In genomic region chr5:66724336-66724735, GRCh38 we compare ENCODE assay signal across 22 cellular contexts.
"Had no signal": no experiment of that assay in that cellular context is flagged by ENCODE, and none has a peak within 500 bp of the region (broad histone marks: within the 10 kb centered on the region; RNA-seq: fewer than 3 reads in every experiment).

No MANE protein-coding gene starts in this region.

- H3K9me3 ChIP-seq: colonic mucosa, gastrocnemius medialis, right lobe of liver, thyroid gland had no signal

- ATAC-seq: esophagus mucosa; gastrocnemius medialis; naive thymus-derived CD4-positive, alpha-beta T cell; right lobe of liver; stimulated activated naive CD8-positive, alpha-beta T cell treated with anti-CD3 and anti-CD28 coated beads, Interleukin-15, amount 100 ng/mL, for 72 hours had no signal

- DNase-seq: colonic mucosa; effector CD8-positive, alpha-beta T cell; endodermal cell; gastrocnemius medialis; head of caudate nucleus; mesendoderm; midbrain; naive thymus-derived CD4-positive, alpha-beta T cell; right lobe of liver; small intestine; stimulated activated CD4-positive, alpha-beta T cell treated with anti-CD3 and anti-CD28 coated beads, Interleukin-15, amount 100 ng/mL, for 24 hours; stimulated activated CD4-positive, alpha-beta T cell treated with anti-CD3 and anti-CD28 coated beads, Interleukin-2, amount 100 ng/mL, for 48 hours; stimulated activated naive CD4-positive, alpha-beta T cell; stimulated activated naive CD8-positive, alpha-beta T cell treated with anti-CD3 and anti-CD28 coated beads, Interleukin-15, amount 100 ng/mL, for 72 hours; thyroid gland had no signal

- H3K4me3 Mint-ChIP-seq: dendritic cell treated with granulocyte-macrophage colony-stimulating factor and Interleukin-4, amounts not matched to agents 40 ng/mL and 50 ng/mL, for 4 days; endodermal cell; naive thymus-derived CD4-positive, alpha-beta T cell; nephron; neural progenitor cell; stimulated activated naive CD8-positive, alpha-beta T cell treated with anti-CD3 and anti-CD28 coated beads, Interleukin-15, amount 100 ng/mL, for 72 hours had no signal

- H3K4me1 ChIP-seq: colonic mucosa, gastrocnemius medialis, neural progenitor cell, parathyroid adenoma, right lobe of liver, thyroid gland had no signal

- H3K27me3 ChIP-seq: colonic mucosa, gastrocnemius medialis, neural progenitor cell, right lobe of liver, thyroid gland had no signal

- H3K4me1 Mint-ChIP-seq: naive thymus-derived CD4-positive, alpha-beta T cell; nephron; neural progenitor cell; stimulated activated naive CD8-positive, alpha-beta T cell treated with anti-CD3 and anti-CD28 coated beads, Interleukin-15, amount 100 ng/mL, for 72 hours had no signal

- H3K36me3 Mint-ChIP-seq: naive thymus-derived CD4-positive, alpha-beta T cell; neural progenitor cell had no signal

- H3K79me2 ChIP-seq: parathyroid adenoma had no signal

- H3K27ac ChIP-seq: colonic mucosa, epithelial cell of prostate, gastrocnemius medialis, neural progenitor cell, parathyroid adenoma, right lobe of liver, thyroid gland had no signal

- H3K9ac ChIP-seq: neural progenitor cell, parathyroid adenoma had no signal

- H3K4me2 ChIP-seq: neural progenitor cell had no signal

- H2AFZ ChIP-seq: neural progenitor cell, parathyroid adenoma had no signal

- H3K9me3 Mint-ChIP-seq: dendritic cell treated with granulocyte-macrophage colony-stimulating factor and Interleukin-4, amounts not matched to agents 40 ng/mL and 50 ng/mL, for 4 days; endodermal cell; naive thymus-derived CD4-positive, alpha-beta T cell; nephron; neural progenitor cell; stimulated activated naive CD8-positive, alpha-beta T cell treated with anti-CD3 and anti-CD28 coated beads, Interleukin-15, amount 100 ng/mL, for 72 hours had no signal

- H3K27me3 Mint-ChIP-seq: dendritic cell treated with granulocyte-macrophage colony-stimulating factor and Interleukin-4, amounts not matched to agents 40 ng/mL and 50 ng/mL, for 4 days; progenitor cell of endocrine pancreas had no signal

- H3K4me3 ChIP-seq: colonic mucosa, gastrocnemius medialis, neural progenitor cell, right lobe of liver, thyroid gland had no signal

- H3K36me3 ChIP-seq: colonic mucosa, gastrocnemius medialis, neural progenitor cell, right lobe of liver, thyroid gland had no signal

- H3K27ac Mint-ChIP-seq: dendritic cell treated with granulocyte-macrophage colony-stimulating factor and Interleukin-4, amounts not matched to agents 40 ng/mL and 50 ng/mL, for 4 days; endodermal cell; naive thymus-derived CD4-positive, alpha-beta T cell; nephron; neural progenitor cell; progenitor cell of endocrine pancreas; stimulated activated naive CD8-positive, alpha-beta T cell treated with anti-CD3 and anti-CD28 coated beads, Interleukin-15, amount 100 ng/mL, for 72 hours had no signal
